ENCODE assay signal across 20 cellular contexts in genomic region chr9:83153030-83153429, GRCh38.
A peak's percentile ranks its signal among the peaks of the same experiment; 100 is the strongest.
DNase-seq lines count a peak whose midpoint lies in the region; ATAC-seq and TF ChIP-seq lines count a peak whose summit lies in the region.
"Had no signal": no experiment of that assay in that cellular context is flagged by ENCODE, and none has a peak within 500 bp of the region (broad histone marks: within the 10 kb centered on the region; RNA-seq: fewer than 3 reads in every experiment).

No MANE protein-coding gene starts in this region.

- no peak for DNase-seq in DMS53 treated with DMSO at 0.1 percent for 48 hours (lab: John Stamatoyannopoulos, UW; ENCODE audit: unreplicated experiment)
- DNase-seq in effector CD8-positive, alpha-beta T cell (lab: John Stamatoyannopoulos, UW) = no peak
- DNase-seq in upper lobe of right lung = no peak
- DNase-seq: ACHN, AML-193, COR-L47, EL, KG1, NCI-H1436, NCI-H2029 treated with DMSO at 0.1 percent for 48 hours, NCI-H510A treated with DMSO at 0.1 percent for 48 hours, NCI-H82, SHP77 treated with DMSO at 0.1 percent for 48 hours, T-helper 17 cell had no signal

- no peak overlapping the region for H3K27ac ChIP-seq in upper lobe of right lung

- H3K4me1 ChIP-seq in upper lobe of right lung = no peaks in the 10 kb centered on the region
- H3K4me1 ChIP-seq: HAP-1 had no signal

- intact Hi-C loops in upper lobe of right lung (cut with DNase I) = no loop called here

- H3K36me3 ChIP-seq in upper lobe of right lung = no peaks in the 10 kb centered on the region
- H3K36me3 ChIP-seq: HAP-1 had no signal

- no peak for TF ChIP-seq CTCF in upper lobe of right lung (IDR thresholded peaks at IDR 0.05)

- no peaks in the 10 kb centered on the region for H3K9me3 ChIP-seq in upper lobe of right lung
- H3K9me3 ChIP-seq: HAP-1 had no signal

- H3K27me3 ChIP-seq in upper lobe of right lung = no peaks in the 10 kb centered on the region

- no peak overlapping the region for H3K4me3 ChIP-seq in upper lobe of right lung
- H3K4me3 ChIP-seq: HAP-1 had no signal

- ATAC-seq in GM18907 (IDR thresholded peaks at IDR 0.05; ENCODE audit: unreplicated experiment) = peak; percentile 43
- peak; percentile 40 for ATAC-seq in HG02981 (IDR thresholded peaks at IDR 0.05; ENCODE audit: unreplicated experiment)
- peak; percentile 38 for ATAC-seq in HG03521 (IDR thresholded peaks at IDR 0.05; ENCODE audit: unreplicated experiment)
- no peak for ATAC-seq in HG03095 (IDR thresholded peaks at IDR 0.05; ENCODE audit: unreplicated experiment)
- no peak for ATAC-seq in upper lobe of right lung
- ATAC-seq: HepG2, T-helper 17 cell had no signal

Comparison
In these comparisons a context has a peak if more than half of its experiments do, and no peak if none do; other contexts are left out.
1. ATAC-seq: peak in GM18907 (single experiment), HG02981 (single experiment) and HG03521 (single experiment); none in HG03095 (single experiment) and upper lobe of right lung (single experiment).